9 cellular contexts compared by ENCODE assay signal in the genomic region with DNA sequence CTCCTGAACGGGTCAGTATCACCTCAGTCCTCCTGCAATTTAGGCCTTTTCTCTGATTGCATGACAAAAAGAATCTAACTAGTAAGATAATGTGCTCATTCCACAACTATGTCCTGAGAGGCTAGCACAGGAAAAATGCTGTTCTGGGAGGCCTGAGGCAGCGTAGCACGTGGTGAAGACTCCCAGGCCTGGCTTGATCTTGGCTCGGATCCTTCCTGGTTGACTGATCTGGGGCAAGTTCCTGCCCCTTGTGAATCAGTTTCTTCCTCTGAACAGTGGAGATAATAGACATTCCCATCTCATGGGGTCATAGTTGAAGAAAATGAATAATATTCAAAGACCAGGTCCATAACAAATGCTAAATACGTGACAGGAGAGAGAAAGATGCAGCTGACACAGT. TPM values are rescaled to one million over a fixed set of nuclear protein-coding genes. Genes with fewer than 3 reads are reported as not detected.
DNase-seq lines count a peak whose midpoint lies in the region; ATAC-seq and TF ChIP-seq lines count a peak whose summit lies in the region.
"Had no signal": no experiment of that assay in that cellular context is flagged by ENCODE, and none has a peak within 500 bp of the region (broad histone marks: within the 10 kb centered on the region; RNA-seq: fewer than 3 reads in every experiment).

No MANE protein-coding gene starts in this region.

- no peak overlapping the region for H3K4me2 ChIP-seq in OCI-LY7 (ENCODE audit: low read length)

- H3K36me3 Mint-ChIP-seq in activated CD4-positive, alpha-beta memory T cell treated with anti-CD3 and anti-CD28 coated beads, Interleukin-2, amount 10 ng/mL, durations not matched to agents 7 days and 5 days (ENCODE audit: low read depth) = no peaks in the 10 kb centered on the region

- no peak overlapping the region for H3K4me3 Mint-ChIP-seq in activated CD4-positive, alpha-beta memory T cell treated with anti-CD3 and anti-CD28 coated beads, Interleukin-2, amount 10 ng/mL, durations not matched to agents 7 days and 5 days

- H4K20me1 ChIP-seq in OCI-LY7 (ENCODE audit: insufficient read depth, low read length) = no peaks in the 10 kb centered on the region

- TF ChIP-seq CTCF in OCI-LY7 (conservative IDR thresholded peaks at IDR 0.05; ENCODE audit: low read length) = no peak

- CTCF ChIA-PET in activated CD4-positive, alpha-beta memory T cell treated with anti-CD3 and anti-CD28 coated beads, Interleukin-2, amount 10 ng/mL, durations not matched to agents 7 days and 5 days (lab: Charles Lee) = no interaction called here
- CTCF ChIA-PET in OCI-LY7 (lab: Charles Lee; ENCODE audit: unreplicated experiment) = no interaction called here

- H3K36me3 ChIP-seq in OCI-LY7 (ENCODE audit: insufficient read depth, low read length) = no peaks in the 10 kb centered on the region

- no peaks in the 10 kb centered on the region for H3K9me3 ChIP-seq in OCI-LY7 (ENCODE audit: low read length)

- no TSS peak for BruUV-seq in OCI-LY7 (replicated peaks; lab: Mats Ljungman, UMichigan)

- no peaks in the 10 kb centered on the region for H3K9me2 ChIP-seq in OCI-LY7 (ENCODE audit: insufficient read depth, low read length)

- H3K4me1 Mint-ChIP-seq in activated CD4-positive, alpha-beta memory T cell treated with anti-CD3 and anti-CD28 coated beads, Interleukin-2, amount 10 ng/mL, durations not matched to agents 7 days and 5 days = peaks cover 11% of the 10 kb centered on the region

- DNase-seq in GM04504 (ENCODE audit: low read depth) (peak; percentile 96), Right ventricle myocardium superior (no peak), skeletal muscle cell (ENCODE audit: low read depth) (peak; percentile 79), OCI-LY7 (ENCODE audit: low spot score) (no peak), NCI-H1092 treated with DMSO at 0.1 percent for 48 hours (lab: John Stamatoyannopoulos, UW) (no peak), NK-92 (lab: John Stamatoyannopoulos, UW; ENCODE audit: unreplicated experiment) (no peak), iPS-NIHi11 (ENCODE audit: low spot score) (no peak)
- DNase-seq in activated CD4-positive, alpha-beta memory T cell treated with anti-CD3 and anti-CD28 coated beads, Interleukin-2, amount 10 ng/mL, durations not matched to agents 7 days and 5 days = peak; percentile 7
- DNase-seq: stimulated activated CD4-positive, alpha-beta T cell treated with anti-CD3 and anti-CD28 coated beads, Interleukin-1b, Interleukin-23, amount 100 ng/mL, for 48 hours had no signal

- no peaks in the 10 kb centered on the region for H3K9me3 Mint-ChIP-seq in activated CD4-positive, alpha-beta memory T cell treated with anti-CD3 and anti-CD28 coated beads, Interleukin-2, amount 10 ng/mL, durations not matched to agents 7 days and 5 days

- ATAC-seq in Right ventricle myocardium superior (ENCODE audit: poor library complexity) = peak; percentile 62

- H3K79me2 ChIP-seq in OCI-LY7 (ENCODE audit: insufficient read depth, low read depth, low read length) = no peaks in the 10 kb centered on the region

- no peak overlapping the region for H3K4me3 ChIP-seq in skeletal muscle cell (ENCODE audit: low read depth, low read length)
- no peak overlapping the region for H3K4me3 ChIP-seq in OCI-LY7 (ENCODE audit: low read depth, low read length, poor library complexity, severe bottlenecking)

- no peak overlapping the region for H3K27ac Mint-ChIP-seq in activated CD4-positive, alpha-beta memory T cell treated with anti-CD3 and anti-CD28 coated beads, Interleukin-2, amount 10 ng/mL, durations not matched to agents 7 days and 5 days

- intact Hi-C loops in Right ventricle myocardium superior (cut with DNase I) = no loop called here
- intact Hi-C loops in OCI-LY7 (cut with micrococcal nuclease; ENCODE audit: unreplicated experiment) = no loop called here

- POLR2A ChIA-PET in activated CD4-positive, alpha-beta memory T cell treated with anti-CD3 and anti-CD28 coated beads, Interleukin-2, amount 10 ng/mL, durations not matched to agents 7 days and 5 days (lab: Charles Lee) = no interaction called here
- POLR2A ChIA-PET in OCI-LY7 (lab: Charles Lee) = interaction anchor here (1.2 kb wide), 1 partner anchor 55 kb away, joined by 4 read pairs; no protein-coding TSS in a partner anchor

- peaks cover 10% of the 10 kb centered on the region for H3K4me1 ChIP-seq in OCI-LY7 (ENCODE audit: insufficient read depth, low read length, poor library complexity, severe bottlenecking)

- no peak overlapping the region for H3K27ac ChIP-seq in OCI-LY7 (ENCODE audit: low read depth, low read length, poor library complexity, severe bottlenecking)

- H2AFZ ChIP-seq in OCI-LY7 (ENCODE audit: low read length) = no peak overlapping the region

- peaks cover 6% of the 10 kb centered on the region for H3K27me3 Mint-ChIP-seq in activated CD4-positive, alpha-beta memory T cell treated with anti-CD3 and anti-CD28 coated beads, Interleukin-2, amount 10 ng/mL, durations not matched to agents 7 days and 5 days

RNA-seq across cellular contexts. Expression of a gene that starts 12.3 kb away (rescaled TPM):
- total RNA-seq in activated CD4-positive, alpha-beta memory T cell treated with anti-CD3 and anti-CD28 coated beads, Interleukin-2, amount 10 ng/mL, durations not matched to agents 7 days and 5 days = 1 to 10 TPM; 7.3 to 8.4 TPM
- total RNA-seq in Right ventricle myocardium superior = 0.38 TPM
- not detected in 2 replicates for total RNA-seq in OCI-LY7 (2014; rRNA removed; shearing (Covaris generic))
- 0.25 TPM in 1 of 2 replicates, not detected in the other for total RNA-seq in OCI-LY7 (2022)

Comparison
In these comparisons a context has a peak if more than half of its experiments do, and no peak if none do; other contexts are left out.
1. DNase-seq: peak in GM04504 (single experiment), activated CD4-positive, alpha-beta memory T cell treated with anti-CD3 and anti-CD28 coated beads, Interleukin-2, amount 10 ng/mL, durations not matched to agents 7 days and 5 days (single experiment) and skeletal muscle cell (single experiment); none in Right ventricle myocardium superior (single experiment), OCI-LY7 (single experiment), NCI-H1092 treated with DMSO at 0.1 percent for 48 hours (single experiment), NK-92 (single experiment) and iPS-NIHi11 (single experiment).